Comparison of ENCODE assay signal across 17 cellular contexts in genomic region chr7:105219771-105220160, GRCh38.
DNase-seq lines count a peak whose midpoint lies in the region; ATAC-seq and TF ChIP-seq lines count a peak whose summit lies in the region.
"Had no signal": no experiment of that assay in that cellular context is flagged by ENCODE, and none has a peak within 500 bp of the region (broad histone marks: within the 10 kb centered on the region; RNA-seq: fewer than 3 reads in every experiment).

No MANE protein-coding gene starts in this region.

- no peaks in the 10 kb centered on the region for H3K9me3 Mint-ChIP-seq in HFFc6

- no peak for ATAC-seq in GM21515 (IDR thresholded peaks at IDR 0.05; ENCODE audit: unreplicated experiment)
- ATAC-seq: activated CD8-positive, alpha-beta T cell treated with anti-CD3 and anti-CD28 coated beads, Interleukin-2, amount 10 ng/mL, durations not matched to agents 7 days and 5 days had no signal

- peaks cover 63% of the 10 kb centered on the region for H3K4me1 Mint-ChIP-seq in HFFc6 (ENCODE audit: low read depth)

- TF ChIP-seq CTCF in 22Rv1 (IDR thresholded peaks at IDR 0.05): no peak
- no peak for TF ChIP-seq CTCF in HFFc6 (IDR thresholded peaks at IDR 0.05)

- H3K36me3 Mint-ChIP-seq in HFFc6 (ENCODE audit: low read depth): peaks cover 10% of the 10 kb centered on the region; the same call in 1 of the 2 replicates

- H3K27me3 Mint-ChIP-seq in HFFc6 (ENCODE audit: insufficient read depth): no peaks in the 10 kb centered on the region
- H3K27me3 Mint-ChIP-seq: brain had no signal

- H3K27ac Mint-ChIP-seq in HFFc6: no peak overlapping the region
- H3K27ac Mint-ChIP-seq: activated CD8-positive, alpha-beta T cell treated with anti-CD3 and anti-CD28 coated beads, Interleukin-2, amount 10 ng/mL, durations not matched to agents 7 days and 5 days; brain; neural progenitor cell had no signal

- 0 out of 2 replicates have a peak overlapping the region, but pooled peaks have one; percentile 2 for H3K27ac ChIP-seq in 22Rv1
- H3K27ac ChIP-seq: neural progenitor cell had no signal

- H3K4me3 Mint-ChIP-seq in HFFc6: no peak overlapping the region
- H3K4me3 Mint-ChIP-seq: activated CD8-positive, alpha-beta T cell treated with anti-CD3 and anti-CD28 coated beads, Interleukin-2, amount 10 ng/mL, durations not matched to agents 7 days and 5 days; brain; neural progenitor cell had no signal

- DNase-seq in HFFc6 (peak; percentile 64), astrocyte of the hippocampus (ENCODE audit: low read depth, low spot score) (peak; percentile 72), hepatic stellate cell (ENCODE audit: low spot score) (peak; percentile 22), NCI-H748 (lab: John Stamatoyannopoulos, UW; ENCODE audit: unreplicated experiment) (no peak), NCI-H748 treated with DMSO at 0.1 percent for 48 hours (lab: John Stamatoyannopoulos, UW) (no peak), germinal center (ENCODE audit: low spot score) (no peak)
- DNase-seq: activated CD8-positive, alpha-beta T cell treated with anti-CD3 and anti-CD28 coated beads, Interleukin-2, amount 10 ng/mL, durations not matched to agents 7 days and 5 days; activated effector memory CD4-positive, alpha-beta T cell treated with anti-CD3 and anti-CD28 coated beads, Interleukin-2, amount 50 U/mL, for 16 hours; DMS53; mesendoderm; NCI-H1436 treated with DMSO at 0.1 percent for 48 hours; NCI-H82; SIG-M5 had no signal

Comparison
In these comparisons a context has a peak if more than half of its experiments do, and no peak if none do; other contexts are left out.
1. DNase-seq: peak in HFFc6 (single experiment), astrocyte of the hippocampus (single experiment) and hepatic stellate cell (single experiment); none in NCI-H748 (single experiment), NCI-H748 treated with DMSO at 0.1 percent for 48 hours (single experiment) and germinal center (single experiment).